21 cellular contexts compared by ENCODE assay signal in genomic region chr11:7573193-7573557, GRCh38. TPM values are rescaled to one million over a fixed set of nuclear protein-coding genes. Genes with fewer than 3 reads are reported as not detected.
DNase-seq lines count a peak whose midpoint lies in the region; ATAC-seq, FAIRE-seq and TF ChIP-seq lines count a peak whose summit lies in the region.
"Had no signal": no experiment of that assay in that cellular context is flagged by ENCODE, and none has a peak within 500 bp of the region (broad histone marks: within the 10 kb centered on the region; RNA-seq: fewer than 3 reads in every experiment).

No MANE protein-coding gene starts in this region.

- TF ChIP-seq CTCF in A549 (IDR thresholded peaks at IDR 0.05), result no peak
- no peak for TF ChIP-seq CTCF in WTC11 (IDR thresholded peaks at IDR 0.05)
- TF ChIP-seq CTCF in osteoblast (IDR thresholded peaks at IDR 0.05; ENCODE audit: extremely low read depth, low read depth, low read length), result no peak

- DNase-seq in A549 (ENCODE audit: low read depth in 1 of 2, low spot score in 1 of 2) (no peak), WTC11 (ENCODE audit: low spot score) (no peak), fibroblast of peridontal ligament (ENCODE audit: extremely low read depth) (peak; percentile 35), osteoblast (ENCODE audit: insufficient read length, low spot score, missing footprints) (no peak), substantia nigra (lab: John Stamatoyannopoulos, UW) (no peak)
- no peak for DNase-seq in stimulated activated CD4-positive, alpha-beta T cell treated with anti-CD3 and anti-CD28 coated beads, Interleukin-2, amount 100 ng/mL, for 48 hours
- DNase-seq in CD8-positive, alpha-beta memory T cell, result no peak
- DNase-seq: activated CD4-positive, alpha-beta T cell treated with anti-CD3 and anti-CD28 coated beads, Interleukin-2, amount 10 ng/mL, durations not matched to agents 24 days and 14 days; activated CD8-positive, alpha-beta memory T cell treated with anti-CD3 and anti-CD28 coated beads, Interleukin-2, amount 50 U/mL, for 48 hours; activated effector memory CD4-positive, alpha-beta T cell treated with anti-CD3 and anti-CD28 coated beads, Interleukin-2, amount 50 U/mL, for 16 hours; amniotic stem cell; CD4-positive, CD25-positive, alpha-beta regulatory T cell; KG1; NCI-H1048; NCI-H2081; occipital lobe; stimulated activated CD8-positive, alpha-beta memory T cell treated with anti-CD3 and anti-CD28 coated beads, Interleukin-4, amount 100 ng/mL, for 48 hours; SW 1271 had no signal

- H4K20me1 ChIP-seq in osteoblast (ENCODE audit: insufficient read depth, low read length), result no peaks in the 10 kb centered on the region

- no peak for FAIRE-seq in A549 (lab: Jason Lieb, UNC)

- peaks cover 8% of the 10 kb centered on the region for H3K9me3 Mint-ChIP-seq in WTC11
- peaks cover 0 to 1% (median 0%) of the 10 kb centered on the region in 5 donors for H3K9me3 Mint-ChIP-seq in CD8-positive, alpha-beta memory T cell
- H3K9me3 Mint-ChIP-seq: activated CD4-positive, alpha-beta T cell treated with anti-CD3 and anti-CD28 coated beads, Interleukin-2, amount 10 ng/mL, durations not matched to agents 24 days and 14 days had no signal

- H3K27me3 Mint-ChIP-seq in WTC11 (ENCODE audit: low read depth), result no peaks in the 10 kb centered on the region
- H3K27me3 Mint-ChIP-seq in CD8-positive, alpha-beta memory T cell, result peaks cover 13 to 15% of the 10 kb centered on the region in 2 donors

- TF ChIP-seq EP300 in A549 (IDR thresholded peaks at IDR 0.05), result no peak

- H3K9me3 ChIP-seq in A549 (peaks cover 6% of the 10 kb centered on the region; the same call in 1 of the 3 replicates), osteoblast (ENCODE audit: low read depth, low read length) (no peaks in the 10 kb centered on the region)
- no peaks in the 10 kb centered on the region for H3K9me3 ChIP-seq in CD8-positive, alpha-beta memory T cell (ENCODE audit: low read length)
- H3K9me3 ChIP-seq: suprapubic skin had no signal

- peaks cover 80% of the 10 kb centered on the region for H3K4me1 Mint-ChIP-seq in WTC11
- H3K4me1 Mint-ChIP-seq in CD8-positive, alpha-beta memory T cell, result peaks cover 26 to 34% (median 27%) of the 10 kb centered on the region in 3 donors

- H3K36me3 Mint-ChIP-seq in WTC11, result peaks cover 8% of the 10 kb centered on the region
- H3K36me3 Mint-ChIP-seq in CD8-positive, alpha-beta memory T cell, result peaks cover under 1 to 12% (median 5%) of the 10 kb centered on the region in 3 donors

- H3K36me3 ChIP-seq in osteoblast (ENCODE audit: insufficient read depth, low read length), result no peaks in the 10 kb centered on the region
- H3K36me3 ChIP-seq in CD8-positive, alpha-beta memory T cell (ENCODE audit: insufficient read depth, low read length), result no peaks in the 10 kb centered on the region

- no peak overlapping the region for H3K4me3 ChIP-seq in A549
- no peak overlapping the region for H3K4me3 ChIP-seq in osteoblast (ENCODE audit: insufficient read depth, low read length)
- no peak overlapping the region for H3K4me3 ChIP-seq in CD8-positive, alpha-beta memory T cell (ENCODE audit: low read length)
- H3K4me3 ChIP-seq: skin epidermis, suprapubic skin had no signal

- CTCF ChIA-PET in A549 (lab: Yijun Ruan, JAX) (interaction anchor here (0.8 to 12.5 kb wide), 10 partner anchors 10 to 526 kb away, joined by 3 to 290 read pairs (median 4); partner anchors contain the start of gene CYB5R2), WTC11 (lab: Charles Lee) (interaction anchor here (0.7 to 8.5 kb wide), 11 partner anchors 10 to 475 kb away, joined by 3 to 229 read pairs (median 13); partner anchors contain the start of gene SYT9)
- CTCF ChIA-PET in CD8-positive, alpha-beta memory T cell (lab: Charles Lee), result no interaction called here

- H3K27me3 ChIP-seq in osteoblast (ENCODE audit: insufficient read depth, low read length), result no peaks in the 10 kb centered on the region
- H3K27me3 ChIP-seq in CD8-positive, alpha-beta memory T cell (ENCODE audit: insufficient read depth, low read length, poor library complexity, severe bottlenecking), result peaks cover 6% of the 10 kb centered on the region
- H3K27me3 ChIP-seq: suprapubic skin had no signal

- peak overlapping the region; percentile 49; the same call in 1 of the 2 replicates for H3K27ac Mint-ChIP-seq in WTC11
- no peak overlapping the region for H3K27ac Mint-ChIP-seq in CD8-positive, alpha-beta memory T cell
- H3K27ac Mint-ChIP-seq: activated CD4-positive, alpha-beta T cell treated with anti-CD3 and anti-CD28 coated beads, Interleukin-2, amount 10 ng/mL, durations not matched to agents 24 days and 14 days; CD4-positive, CD25-positive, alpha-beta regulatory T cell had no signal

- H3K79me2 ChIP-seq in osteoblast (ENCODE audit: insufficient read depth, low read length), result no peaks in the 10 kb centered on the region

- no peak for TF ChIP-seq POLR2A in A549 (IDR thresholded peaks at IDR 0.05; ENCODE audit: low read length)

- POLR2A ChIA-PET in A549 (lab: Yijun Ruan, JAX) (interaction anchor here (2.0 kb wide), 1 partner anchor 33 kb away, joined by 8 read pairs; no protein-coding TSS in a partner anchor), WTC11 (lab: Charles Lee) (no interaction called here)
- POLR2A ChIA-PET in CD8-positive, alpha-beta memory T cell (lab: Charles Lee), result no interaction called here

- H3K27ac ChIP-seq in A549, result peak overlapping the region; percentile 85 to 88
- H3K27ac ChIP-seq in osteoblast (ENCODE audit: low read depth, low read length), result peak overlapping the region; percentile 24
- no peak overlapping the region for H3K27ac ChIP-seq in substantia nigra (ENCODE audit: low read depth, low read length, poor library complexity, severe bottlenecking)
- H3K27ac ChIP-seq in CD8-positive, alpha-beta memory T cell (ENCODE audit: low read depth, low read length), result no peak overlapping the region
- H3K27ac ChIP-seq: suprapubic skin had no signal

- H3K4me2 ChIP-seq in A549 (peak overlapping the region; percentile 75), osteoblast (ENCODE audit: insufficient read depth, low read length) (peak overlapping the region; percentile 42)

- H3K4me1 ChIP-seq in A549 (peaks cover 72% of the 10 kb centered on the region), osteoblast (ENCODE audit: insufficient read depth, low read length) (peaks cover 66% of the 10 kb centered on the region)
- H3K4me1 ChIP-seq in CD8-positive, alpha-beta memory T cell (ENCODE audit: insufficient read depth, low read length), result peaks cover 25% of the 10 kb centered on the region

- H2AFZ ChIP-seq in osteoblast (ENCODE audit: low read length), result peak overlapping the region; percentile 42

- H3K4me3 Mint-ChIP-seq in WTC11, result no peak overlapping the region
- no peak overlapping the region for H3K4me3 Mint-ChIP-seq in CD8-positive, alpha-beta memory T cell
- H3K4me3 Mint-ChIP-seq: activated CD4-positive, alpha-beta T cell treated with anti-CD3 and anti-CD28 coated beads, Interleukin-2, amount 10 ng/mL, durations not matched to agents 24 days and 14 days; CD4-positive, CD25-positive, alpha-beta regulatory T cell had no signal

- no peak for TF ChIP-seq RAD21 in A549 (conservative IDR thresholded peaks at IDR 0.05 in 1 of 2, IDR thresholded peaks at IDR 0.05 in 1 of 2)

- ATAC-seq in A549 (no peak), WTC11 (no peak), HG03378 (IDR thresholded peaks at IDR 0.05; ENCODE audit: unreplicated experiment) (no peak)

TF ChIP-seq in A549, 52 proteins besides CTCF, POLR2A, EP300 and RAD21:
- TF ChIP-seq MAFK (IDR thresholded peaks at IDR 0.05; ENCODE audit: partially characterized antibody), result no peak
- 0 out of 5 replicates have a peak, but pooled peaks of 1 of the 2 experiments have one; percentile 35 for TF ChIP-seq JUN (IDR thresholded peaks at IDR 0.05)

TF ChIP-seq in WTC11, 78 proteins besides CTCF, POLR2A, EP300 and RAD21 (continues in another document):
- no peak for TF ChIP-seq ZNF532 (CRISPR knock-in tag; IDR thresholded peaks at IDR 0.05; ENCODE audit: borderline replicate concordance)
- TF ChIP-seq ZNF138 (CRISPR knock-in tag; conservative IDR thresholded peaks at IDR 0.05), result no peak

RNA-seq across cellular contexts. Expression of gene PPFIBP2, which starts 59.4 kb away (rescaled TPM):
- polyA plus RNA-seq in A549 (2011; rRNA removed) (32.5 and 58.4 TPM in 2 replicates), A549 (2017; fragmentation: RNase III; extraction: RNeasy Plus Mini Kit Qiagen cat#74134 plus additional on column Dnase treatment) (12.1 to 16.2 TPM (median 13.4 TPM) in 3 replicates)
- 12.3 and 14.3 TPM in 2 replicates for polyA plus RNA-seq in A549 (2012; cell fraction: cytosol; rRNA removed)
- polyA plus RNA-seq in A549 (2012; cell fraction: nucleus; rRNA removed), result 30.6 and 40.6 TPM in 2 replicates
- 55.9 and 77.1 TPM in 2 replicates for polyA minus RNA-seq in A549 (2011; rRNA and poly(A)+ RNA removed)
- total RNA-seq in WTC11 (2021) (12.5 to 21.4 TPM (median 12.9 TPM) in 3 replicates), osteoblast (16.8 and 25.0 TPM in 2 replicates)
- total RNA-seq in CD8-positive, alpha-beta memory T cell, result 1 to 10 TPM; 3.9 to 4.4 TPM
- 6.8 TPM for polyA plus RNA-seq in CD8-positive, alpha-beta memory T cell

Comparison
In these comparisons a context has a peak if more than half of its experiments do, and no peak if none do; other contexts are left out.
1. H3K27ac ChIP-seq: peak in A549 (2 of 2) and osteoblast (single experiment); none in substantia nigra (single experiment) and CD8-positive, alpha-beta memory T cell (single experiment).